Comparison of ENCODE assay signal across 8 cellular contexts in genomic region chr14:100064609-100065160, GRCh38. TPM values are rescaled to one million over a fixed set of nuclear protein-coding genes. Genes with fewer than 3 reads are reported as not detected.
DNase-seq lines count a peak whose midpoint lies in the region; ATAC-seq, FAIRE-seq and TF ChIP-seq lines count a peak whose summit lies in the region.
"Not testable (repeated sequence)": the region's sequence is repeated elsewhere in the genome, so short reads cannot be mapped to it uniquely, and the experiment has no call there.

No MANE protein-coding gene starts in this region.

- not testable (repeated sequence) for H3K56ac ChIP-seq in H1 (replicated peaks; ENCODE audit: insufficient read length, low read depth, low read length)

- not testable (repeated sequence) for H2BK120ac ChIP-seq in H1 (replicated peaks; ENCODE audit: low read depth, low read length)

- H3K36me3 Mint-ChIP-seq in activated T-cell treated with anti-CD3 and anti-CD28 coated beads, Interleukin-2, amount 50 U/mL, for 24 hours (ENCODE audit: low read depth) = peaks cover 29% of the 10 kb centered on the region
- H3K36me3 Mint-ChIP-seq in naive thymus-derived CD4-positive, alpha-beta T cell = peaks cover 10 to 46% (median 28%) of the 10 kb centered on the region in 5 donors

- TF ChIP-seq POLR2A in Peyer's patch (IDR thresholded peaks at IDR 0.05); H1 (IDR thresholded peaks at IDR 0.05; ENCODE audit: control extremely low read depth in 1 of 2, low read depth in 2 of 2, low read length in 2 of 2); tibial nerve (IDR thresholded peaks at IDR 0.05): not testable (repeated sequence)

- H3K27ac ChIP-seq in Peyer's patch = peak overlapping the region; percentile 80 to 93 (median 84)
- H3K27ac ChIP-seq in H1 (ENCODE audit: low read depth, low read length) = not testable (repeated sequence)
- peak overlapping the region; percentile 98 for H3K27ac ChIP-seq in naive thymus-derived CD4-positive, alpha-beta T cell (ENCODE audit: low read depth, low read length)
- peak overlapping the region in 3 of 4 donors; percentile 55 to 79 (median 64) for H3K27ac ChIP-seq in tibial nerve

- H3K36me3 ChIP-seq in Peyer's patch; H1 (ENCODE audit: control insufficient read depth in 2 of 4, insufficient read depth in 4 of 4, low read length in 3 of 4); naive thymus-derived CD4-positive, alpha-beta T cell (ENCODE audit: control insufficient read depth in 2 of 3, insufficient read depth in 3 of 3, low read length in 3 of 3); tibial nerve: not testable (repeated sequence)

- H3K23me2 ChIP-seq in H1 (ENCODE audit: low read depth, low read length) = not testable (repeated sequence)

- not testable (repeated sequence) for H2BK12ac ChIP-seq in H1 (ENCODE audit: low read depth, low read length)

- H3K4me1 ChIP-seq in Peyer's patch = peaks cover 0 to 20% (median 7%) of the 10 kb centered on the region in 4 donors
- H3K4me1 ChIP-seq in H1 (replicated peaks in 1 of 4; ENCODE audit: control insufficient read depth in 3 of 4, insufficient read depth in 4 of 4, low read length in 3 of 4) = not testable (repeated sequence)
- peaks cover 50 to 60% of the 10 kb centered on the region in 2 donors for H3K4me1 ChIP-seq in naive thymus-derived CD4-positive, alpha-beta T cell (ENCODE audit: control insufficient read depth in 2 of 2, insufficient read depth in 2 of 2, low read length in 2 of 2)
- peaks cover 0 to 30% (median 2%) of the 10 kb centered on the region in 4 donors for H3K4me1 ChIP-seq in tibial nerve

- intact Hi-C loops in naive thymus-derived CD4-positive, alpha-beta T cell (cut with micrococcal nuclease) = loop anchor here (1.0 to 10.0 kb wide), 12 partner anchors 7 to 1758 kb away; partner anchors contain the start of genes CCDC85C (in 1 of the 2), CCNK (in 1 of the 2) and SETD3 (in 1 of the 2)

- not testable (repeated sequence) for H2AK5ac ChIP-seq in H1 (ENCODE audit: low read depth, low read length)

- not testable (repeated sequence) for H4K91ac ChIP-seq in H1 (replicated peaks; ENCODE audit: insufficient read length, low read length)

- not testable (repeated sequence) for H4K8ac ChIP-seq in H1 (ENCODE audit: extremely low read depth, insufficient read depth, low read length)

- not testable (repeated sequence) for H2BK5ac ChIP-seq in H1 (ENCODE audit: low read depth, low read length)

- WGBS in H1 (ENCODE audit: extremely low coverage in 1 of 2, insufficient coverage in 1 of 2, insufficient read length in 1 of 2, insufficient replicate concordance in 2 of 2, low coverage in 1 of 2, low lambda C conversion rate in 2 of 2, missing lambda C conversion rate in 1 of 2), 2 experiments = 82% methylated on average over 11 of the region's 11 CpGs; no CpG with 5 or more reads in 1 of the 2 experiments
- WGBS in tibial nerve, 2 donors = 79 to 86% methylated on average over 11 of the region's 11 CpGs

- H3K9me3 ChIP-seq in Peyer's patch; H1 (ENCODE audit: insufficient read depth in 2 of 2, low read depth in 1 of 2, low read length in 1 of 2); naive thymus-derived CD4-positive, alpha-beta T cell (ENCODE audit: control insufficient read depth in 2 of 3, low read length in 3 of 3); tibial nerve: not testable (repeated sequence)

- not testable (repeated sequence) for H4K20me1 ChIP-seq in H1 (replicated peaks in 1 of 2; ENCODE audit: control insufficient read depth in 1 of 2, insufficient read depth in 2 of 2, low read length in 2 of 2)

- DNase-seq in Peyer's patch; activated T-cell treated with anti-CD3 and anti-CD28 coated beads, Interleukin-2, amount 50 U/mL, for 24 hours; H1 (ENCODE audit: low read depth in 1 of 2, low spot score in 2 of 2); naive thymus-derived CD4-positive, alpha-beta T cell; tibial nerve (ENCODE audit: low spot score in 2 of 2): not testable (repeated sequence)

- CTCF ChIA-PET in H1 (lab: Charles Lee; ENCODE audit: partially characterized antibody) = interaction anchor here (0.6 to 24.3 kb wide), 4 partner anchors 11 to 81 kb away, joined by 3 to 240 read pairs (median 10); no protein-coding TSS in a partner anchor
- CTCF ChIA-PET in naive thymus-derived CD4-positive, alpha-beta T cell (lab: Charles Lee) = interaction anchor here (2.1 to 26.3 kb wide), 4 partner anchors 10 to 128 kb away, joined by 8 to 758 read pairs (median 106); no protein-coding TSS in a partner anchor

- not testable (repeated sequence) for TF ChIP-seq EP300 in H1 (IDR thresholded peaks at IDR 0.05; ENCODE audit: borderline replicate concordance in 1 of 2, low read depth in 2 of 2, low read length in 2 of 2); tibial nerve (IDR thresholded peaks at IDR 0.05)

- H3K23ac ChIP-seq in H1 (ENCODE audit: insufficient read length) = not testable (repeated sequence)

- peak overlapping the region; percentile 86 for H3K4me3 Mint-ChIP-seq in activated T-cell treated with anti-CD3 and anti-CD28 coated beads, Interleukin-2, amount 50 U/mL, for 24 hours
- peak overlapping the region; percentile 92 to 99 (median 95) for H3K4me3 Mint-ChIP-seq in naive thymus-derived CD4-positive, alpha-beta T cell

- not testable (repeated sequence) for H3K27me3 ChIP-seq in Peyer's patch; H1 (replicated peaks in 1 of 4; ENCODE audit: control insufficient read depth in 3 of 4, extremely low read depth in 1 of 4, insufficient read depth in 3 of 4, low read length in 3 of 4); naive thymus-derived CD4-positive, alpha-beta T cell (ENCODE audit: control insufficient read depth in 2 of 2, insufficient read depth in 2 of 2, low read length in 2 of 2); tibial nerve

- H3K4me2 ChIP-seq in H1 (ENCODE audit: insufficient read depth in 1 of 2, low read depth in 2 of 2, low read length in 2 of 2) = not testable (repeated sequence)

- TF ChIP-seq RAD21 in H1 (IDR thresholded peaks at IDR 0.05 in 1 of 2, conservative IDR thresholded peaks at IDR 0.05 in 1 of 2; ENCODE audit: low read depth in 2 of 2, low read length in 2 of 2) = not testable (repeated sequence)

- H3K79me2 ChIP-seq in H1 (ENCODE audit: control insufficient read depth in 1 of 2, insufficient read depth in 2 of 2, low read length in 2 of 2) = not testable (repeated sequence)

- not testable (repeated sequence) for H3K79me1 ChIP-seq in H1 (ENCODE audit: low read depth, low read length)

- H3K27me3 Mint-ChIP-seq in activated T-cell treated with anti-CD3 and anti-CD28 coated beads, Interleukin-2, amount 50 U/mL, for 24 hours; naive thymus-derived CD4-positive, alpha-beta T cell: not testable (repeated sequence)

- POLR2A ChIA-PET in H1 (lab: Charles Lee; ENCODE audit: partially characterized antibody) = not testable (repeated sequence)
- POLR2A ChIA-PET in naive thymus-derived CD4-positive, alpha-beta T cell (lab: Charles Lee) = interaction anchor here (0.6 to 59.0 kb wide), 9 partner anchors 0 to 460 kb away, joined by 3 to 2344 read pairs (median 6); partner anchors contain the start of gene EVL

- FAIRE-seq in H1 (lab: Jason Lieb, UNC) = not testable (repeated sequence)

- not testable (repeated sequence) for H2AFZ ChIP-seq in H1 (ENCODE audit: low read length)

- not testable (repeated sequence) for H3K9me3 Mint-ChIP-seq in activated T-cell treated with anti-CD3 and anti-CD28 coated beads, Interleukin-2, amount 50 U/mL, for 24 hours; naive thymus-derived CD4-positive, alpha-beta T cell

- ATAC-seq in GM21515 (IDR thresholded peaks at IDR 0.05; ENCODE audit: unreplicated experiment) (peak; percentile 5), HG03378 (IDR thresholded peaks at IDR 0.05; ENCODE audit: unreplicated experiment) (peak; percentile 7)
- ATAC-seq in naive thymus-derived CD4-positive, alpha-beta T cell = not testable (repeated sequence)

- not testable (repeated sequence) for H4K5ac ChIP-seq in H1 (ENCODE audit: insufficient read length, low read depth, low read length)

- not testable (repeated sequence) for H3K4ac ChIP-seq in H1 (replicated peaks; ENCODE audit: insufficient read length, low read depth, low read length)

- H3K27ac Mint-ChIP-seq in activated T-cell treated with anti-CD3 and anti-CD28 coated beads, Interleukin-2, amount 50 U/mL, for 24 hours = peak overlapping the region; percentile 98
- peak overlapping the region; percentile 96 to 100 (median 98) for H3K27ac Mint-ChIP-seq in naive thymus-derived CD4-positive, alpha-beta T cell

- H3K18ac ChIP-seq in H1 (ENCODE audit: extremely low read depth, low read length) = not testable (repeated sequence)

- not testable (repeated sequence) for H3K9ac ChIP-seq in H1 (replicated peaks in 1 of 4; ENCODE audit: extremely low read depth in 1 of 4, low read depth in 3 of 4, low read length in 3 of 4)

- peak overlapping the region; percentile 72; the same call in 1 of the 2 replicates for H3K4me3 ChIP-seq in GM08714 (ENCODE audit: low read length)
- H3K4me3 ChIP-seq in Peyer's patch = peak overlapping the region in 2 of 4 donors; percentile 37 to 51
- H3K4me3 ChIP-seq in H1 (ENCODE audit: extremely low read depth in 1 of 4, insufficient read depth in 2 of 4, low read depth in 3 of 4, low read length in 4 of 4) = not testable (repeated sequence)
- peak overlapping the region; percentile 85 for H3K4me3 ChIP-seq in naive thymus-derived CD4-positive, alpha-beta T cell (ENCODE audit: low read length)
- H3K4me3 ChIP-seq in tibial nerve = peak overlapping the region in 1 of 4 donors; percentile 31

- not testable (repeated sequence) for H2BK20ac ChIP-seq in H1 (ENCODE audit: low read length)

- not testable (repeated sequence) for H2BK15ac ChIP-seq in H1 (ENCODE audit: low read length)

- TF ChIP-seq CTCF in Peyer's patch (IDR thresholded peaks at IDR 0.05); H1 (IDR thresholded peaks at IDR 0.05; ENCODE audit: control extremely low read depth in 1 of 3, insufficient read depth in 1 of 3, low read depth in 1 of 3, low read length in 3 of 3); tibial nerve (IDR thresholded peaks at IDR 0.05): not testable (repeated sequence)

- not testable (repeated sequence) for H3K14ac ChIP-seq in H1 (ENCODE audit: insufficient read length)

- H3K4me1 Mint-ChIP-seq in activated T-cell treated with anti-CD3 and anti-CD28 coated beads, Interleukin-2, amount 50 U/mL, for 24 hours (ENCODE audit: low read depth) = peaks cover 93% of the 10 kb centered on the region
- H3K4me1 Mint-ChIP-seq in naive thymus-derived CD4-positive, alpha-beta T cell = peaks cover 43 to 74% (median 64%) of the 10 kb centered on the region in 7 donors

RNA-seq across cellular contexts. Expression of gene EVL, which starts 0.5 kb away (rescaled TPM):
- total RNA-seq in Peyer's patch (100 to 1,000 TPM in 2 of 4 donors, 10 to 100 TPM in 2; 44.9 to 409 (median 110) TPM), tibial nerve (10 to 100 TPM; 42.6 to 94.6 (median 59.8) TPM)
- total RNA-seq in H1 (2021; fragmentation: NEBNext Ultra II Directional; extraction: Animal tissue kit (Norgen Biotek cat#: 25700)) = 64.0 and 64.6 TPM in 2 replicates
- 30.7 and 48.1 TPM in 2 replicates for polyA plus RNA-seq in H1 (2011; rRNA removed)
- polyA plus RNA-seq in H1 (2011; cell fraction: cytosol; rRNA removed) = 44.3 TPM
- polyA plus RNA-seq in H1 (2011; cell fraction: nucleus; rRNA removed) = 111 TPM
- 61.3 to 96.8 TPM (median 75.1 TPM) in 4 replicates for polyA plus RNA-seq in H1 (2012, experiment 1 of 2)
- polyA plus RNA-seq in H1 (2012, experiment 2 of 2) = 40.2 TPM
- 30.7 TPM for polyA plus RNA-seq in H1 (2013, experiment 1 of 2)
- 30.5 TPM for polyA plus RNA-seq in H1 (2013, experiment 2 of 2)
- polyA minus RNA-seq in H1 (2011; rRNA and poly(A)+ RNA removed) = 25.3 and 35.3 TPM in 2 replicates
- 33.6 TPM for polyA minus RNA-seq in H1 (2011; cell fraction: cytosol; rRNA and poly(A)+ RNA removed)
- 41.0 TPM for polyA minus RNA-seq in H1 (2011; cell fraction: nucleus; rRNA and poly(A)+ RNA removed)
- 1,000 to 10,000 TPM in 3 of 5 experiments, 100 to 1,000 TPM in 2; 851 to 1,469 (median 1,230) TPM for total RNA-seq in naive thymus-derived CD4-positive, alpha-beta T cell
- polyA plus RNA-seq in naive thymus-derived CD4-positive, alpha-beta T cell = 100 to 1,000 TPM; 163 to 184 TPM
